In genomic region chr19:29079331-29079730, GRCh38 we compare ENCODE assay signal across 1 cellular context.
TF ChIP-seq lines count a peak whose summit lies in the region.

No MANE protein-coding gene starts in this region.

TF ChIP-seq in GM23338, 12 proteins besides CTCF, POLR2A, EP300 and RAD21 (continued from another document):
- TF ChIP-seq ZNF462 (CRISPR knock-in tag; IDR thresholded peaks at IDR 0.05) = no peak
